1 cellular context compared by ENCODE assay signal in the genomic region with DNA sequence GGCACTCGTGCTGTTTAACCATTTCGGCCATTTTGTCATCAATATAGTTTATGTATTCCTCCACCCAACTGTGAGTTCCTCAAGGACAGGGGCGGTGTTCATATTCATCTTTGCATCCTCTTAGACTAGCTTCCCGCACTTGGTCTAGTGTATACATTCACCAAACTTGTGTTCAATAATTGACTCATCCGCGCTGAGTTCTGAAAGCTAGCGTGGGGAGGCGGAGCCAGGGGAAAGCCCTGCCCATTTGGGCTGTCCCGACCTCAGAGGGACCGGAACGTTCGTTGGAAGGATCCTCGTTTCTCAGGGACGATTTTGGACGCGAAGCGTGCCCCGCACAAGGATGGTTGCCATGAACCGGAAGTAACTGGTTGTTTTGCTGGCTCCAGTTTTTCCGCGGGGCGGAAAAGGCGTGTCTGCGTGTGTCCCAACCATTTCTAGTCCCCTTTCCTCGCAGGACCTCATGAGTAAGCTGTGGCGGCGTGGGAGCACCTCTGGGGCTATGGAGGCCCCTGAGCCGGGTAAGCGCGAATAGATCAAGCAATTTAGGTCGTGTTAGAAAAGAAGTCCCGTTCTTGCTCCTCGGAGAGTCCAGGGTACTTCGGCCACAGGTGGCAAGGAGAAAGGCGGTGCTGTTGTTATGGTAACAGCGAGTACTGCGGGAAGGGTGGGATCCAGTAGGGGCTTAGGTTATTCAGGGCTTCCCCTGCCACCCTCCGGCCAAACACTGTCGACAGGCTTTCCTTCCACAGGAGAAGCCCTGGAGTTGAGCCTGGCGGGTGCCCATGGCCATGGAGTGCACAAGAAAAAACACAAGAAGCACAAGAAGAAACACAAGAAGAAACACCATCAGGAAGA.
TF ChIP-seq lines count a peak whose summit lies in the region.

TSS of gene INO80B (plus strand) at position 434 of the 858 bp plus-strand sequence. CDS start at position 464, 30 bp downstream.

TF ChIP-seq in K562, 482 proteins besides CTCF, POLR2A, EP300 and RAD21 (continued from another document and continues in another):
- TF ChIP-seq RREB1 (CRISPR knock-in tag; IDR thresholded peaks at IDR 0.05) (0 out of 2 replicates have a peak, but pooled peaks have one; percentile 26), SAP30 (IDR thresholded peaks at IDR 0.05; ENCODE audit: borderline replicate concordance, insufficient read depth, low read depth, low read length, poor library complexity, severe bottlenecking) (peak; percentile 96), NFIC (IDR thresholded peaks at IDR 0.05) (peak; percentile 57), ZNF263 (CRISPR knock-in tag; IDR thresholded peaks at IDR 0.05; ENCODE audit: borderline replicate concordance) (0 out of 2 replicates have a peak, but pooled peaks have one; percentile 53), ZNF449 (CRISPR knock-in tag; IDR thresholded peaks at IDR 0.05) (no peak), CHCHD3 (CRISPR knock-in tag; IDR thresholded peaks at IDR 0.05) (no peak), ELF4 (CRISPR knock-in tag; IDR thresholded peaks at IDR 0.05) (peak; percentile 84; the same call in 1 of the 2 replicates), ARNT (IDR thresholded peaks at IDR 0.05) (peak; percentile 32 to 88; a peak in 3 of 4 replicates), JUN (IDR thresholded peaks at IDR 0.05; ENCODE audit: borderline replicate concordance, low read depth, low read length) (peak; percentile 74; the same call in 1 of the 2 replicates), JUN (CRISPR knock-in tag; IDR thresholded peaks at IDR 0.05; ENCODE audit: borderline replicate concordance) (no peak), MEF2D (tag; conservative IDR thresholded peaks at IDR 0.05; ENCODE audit: low read depth) (peak; percentile 69), KDM4B (IDR thresholded peaks at IDR 0.05; ENCODE audit: borderline replicate concordance in 2 of 2, low read depth in 1 of 2) (peak in 1 of 2 experiments; percentile 96; a peak in 2 of 4 replicates), SETDB1 (IDR thresholded peaks at IDR 0.05; ENCODE audit: low read length) (peak; percentile 34), BCLAF1 (IDR thresholded peaks at IDR 0.05; ENCODE audit: borderline replicate concordance in 1 of 2, control insufficient read depth in 1 of 2, low read depth in 2 of 2, low read length in 1 of 2) (peak in 1 of 2 experiments; percentile 98; a peak in 2 of 4 replicates), ZBTB12 (CRISPR knock-in tag; IDR thresholded peaks at IDR 0.05) (0 out of 2 replicates have a peak, but pooled peaks have one; percentile 62), SOX6 (IDR thresholded peaks at IDR 0.05) (peak; percentile 70; the same call in 1 of the 2 replicates), ZNF384 (IDR thresholded peaks at IDR 0.05; ENCODE audit: low read depth, low read length) (peak; percentile 50; the same call in 1 of the 2 replicates), ELF2 (CRISPR knock-in tag; IDR thresholded peaks at IDR 0.05) (peak; percentile 100), ARID2 (IDR thresholded peaks at IDR 0.05) (no peak), NCOA2 (IDR thresholded peaks at IDR 0.05; ENCODE audit: partially characterized antibody in 2 of 2) (peak in 1 of 2 experiments; percentile 96), KLF6 (CRISPR knock-in tag; IDR thresholded peaks at IDR 0.05; ENCODE audit: borderline replicate concordance) (peak; percentile 17; the same call in 1 of the 2 replicates), GABPB2 (CRISPR knock-in tag; conservative IDR thresholded peaks at IDR 0.05) (no peak), RFX7 (CRISPR knock-in tag; IDR thresholded peaks at IDR 0.05) (no peak), SREBF1 (IDR thresholded peaks at IDR 0.05; ENCODE audit: borderline replicate concordance, low read depth, low read length) (peak; percentile 64; the same call in 1 of the 2 replicates), EGR1 (conservative IDR thresholded peaks at IDR 0.05) (peak; percentile 32; the same call in 1 of the 2 replicates), FOSL1 (tag; conservative IDR thresholded peaks at IDR 0.05) (peak; percentile 82), MXD1 (CRISPR knock-in tag; IDR thresholded peaks at IDR 0.05; ENCODE audit: borderline replicate concordance, poor library complexity, severe bottlenecking) (peak; percentile 76), OTX1 (CRISPR knock-in tag; IDR thresholded peaks at IDR 0.05) (0 out of 2 replicates have a peak, but pooled peaks have one; percentile 51), HCFC1 (IDR thresholded peaks at IDR 0.05; ENCODE audit: low read depth, low read length) (peak; percentile 99), MCM2 (IDR thresholded peaks at IDR 0.05; ENCODE audit: low read depth) (no peak), TBP (optimal IDR thresholded peaks at IDR 0.05; ENCODE audit: low read depth, low read length) (peak; percentile 83), CCNT2 (IDR thresholded peaks at IDR 0.05; ENCODE audit: borderline replicate concordance, extremely low read depth, insufficient read length, low read depth, low read length) (no peak), KDM5B (IDR thresholded peaks at IDR 0.05; ENCODE audit: insufficient replicate concordance, low read depth, low read length) (peak; percentile 32), MEF2A (IDR thresholded peaks at IDR 0.05; ENCODE audit: control insufficient read depth, low read depth, low read length) (peak; percentile 16; the same call in 1 of the 2 replicates), EWSR1 (IDR thresholded peaks at IDR 0.05; ENCODE audit: borderline replicate concordance, low read depth, partially characterized antibody) (no peak), SNIP1 (IDR thresholded peaks at IDR 0.05; ENCODE audit: low read depth) (no peak)
- TF ChIP-seq, protein P1, sequence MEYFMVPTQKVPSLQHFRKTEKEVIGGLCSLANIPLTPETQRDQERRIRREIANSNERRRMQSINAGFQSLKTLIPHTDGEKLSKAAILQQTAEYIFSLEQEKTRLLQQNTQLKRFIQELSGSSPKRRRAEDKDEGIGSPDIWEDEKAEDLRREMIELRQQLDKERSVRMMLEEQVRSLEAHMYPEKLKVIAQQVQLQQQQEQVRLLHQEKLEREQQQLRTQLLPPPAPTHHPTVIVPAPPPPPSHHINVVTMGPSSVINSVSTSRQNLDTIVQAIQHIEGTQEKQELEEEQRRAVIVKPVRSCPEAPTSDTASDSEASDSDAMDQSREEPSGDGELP (CRISPR knock-in tag; IDR thresholded peaks at IDR 0.05; ENCODE audit: borderline replicate concordance): peak; percentile 88
- TF ChIP-seq, protein P2, sequence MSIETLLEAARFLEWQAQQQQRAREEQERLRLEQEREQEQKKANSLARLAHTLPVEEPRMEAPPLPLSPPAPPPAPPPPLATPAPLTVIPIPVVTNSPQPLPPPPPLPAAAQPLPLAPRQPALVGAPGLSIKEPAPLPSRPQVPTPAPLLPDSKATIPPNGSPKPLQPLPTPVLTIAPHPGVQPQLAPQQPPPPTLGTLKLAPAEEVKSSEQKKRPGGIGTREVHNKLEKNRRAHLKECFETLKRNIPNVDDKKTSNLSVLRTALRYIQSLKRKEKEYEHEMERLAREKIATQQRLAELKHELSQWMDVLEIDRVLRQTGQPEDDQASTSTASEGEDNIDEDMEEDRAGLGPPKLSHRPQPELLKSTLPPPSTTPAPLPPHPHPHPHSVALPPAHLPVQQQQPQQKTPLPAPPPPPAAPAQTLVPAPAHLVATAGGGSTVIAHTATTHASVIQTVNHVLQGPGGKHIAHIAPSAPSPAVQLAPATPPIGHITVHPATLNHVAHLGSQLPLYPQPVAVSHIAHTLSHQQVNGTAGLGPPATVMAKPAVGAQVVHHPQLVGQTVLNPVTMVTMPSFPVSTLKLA (conservative IDR thresholded peaks at IDR 0.05): peak; percentile 92 to 97
